In the genomic region with DNA sequence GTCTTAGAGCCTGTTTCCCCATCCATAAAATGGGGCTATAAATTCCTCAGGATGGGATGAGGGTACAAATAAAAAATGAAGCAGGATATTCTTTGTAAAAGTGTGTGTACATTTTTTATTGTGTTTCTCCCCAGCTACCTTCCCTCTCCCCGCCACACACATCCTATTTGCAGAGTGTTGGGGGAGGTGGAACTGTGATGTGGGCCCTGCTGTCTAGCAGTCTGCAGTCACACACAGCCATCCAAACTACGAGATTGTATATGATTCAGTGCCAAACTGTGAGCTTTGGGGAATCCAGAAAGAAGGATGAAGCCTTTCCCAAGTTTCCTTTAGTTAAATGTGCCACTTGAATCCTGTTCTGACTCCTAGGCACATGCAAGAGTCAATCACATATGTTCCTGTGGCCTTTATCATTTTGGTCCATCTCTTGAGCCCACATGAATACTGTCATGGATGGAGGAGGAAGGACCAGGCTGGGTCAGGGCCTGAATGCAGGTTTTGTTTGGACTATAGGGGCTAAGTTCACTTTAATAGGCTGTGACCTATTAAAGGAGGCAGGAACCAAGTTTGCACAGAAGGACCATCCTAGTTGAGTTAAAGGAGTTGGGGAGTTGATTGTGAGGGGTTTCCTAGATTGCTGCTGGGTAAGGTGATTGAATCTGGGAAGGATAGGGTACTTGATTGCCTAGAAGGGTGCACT, we compare ENCODE assay signal across 11 cellular contexts. TPM values are rescaled to one million over a fixed set of nuclear protein-coding genes. Genes with fewer than 3 reads are reported as not detected.
DNase-seq lines count a peak whose midpoint lies in the region; ATAC-seq and TF ChIP-seq lines count a peak whose summit lies in the region.
"Had no signal": no experiment of that assay in that cellular context is flagged by ENCODE, and none has a peak within 500 bp of the region (broad histone marks: within the 10 kb centered on the region; RNA-seq: fewer than 3 reads in every experiment).

No MANE protein-coding gene starts in this region.

- TF ChIP-seq POLR2A in esophagus muscularis mucosa (IDR thresholded peaks at IDR 0.05; ENCODE audit: low read depth) = no peak

- H3K4me1 ChIP-seq in KMS-11 (ENCODE audit: low read depth, poor library complexity, severe bottlenecking) (peaks cover 8% of the 10 kb centered on the region), esophagus muscularis mucosa (peaks cover 7 to 25% (median 19%) of the 10 kb centered on the region in 4 donors), foreskin keratinocyte (no peaks in the 10 kb centered on the region)

- 82% methylated on average over 2 of the region's 2 CpGs for WGBS in esophagus muscularis mucosa

- intact Hi-C loops in activated CD4-positive, alpha-beta memory T cell treated with anti-CD3 and anti-CD28 coated beads for 36 hours (cut with micrococcal nuclease) = loop anchor here (5.0 kb wide), 1 partner anchor 44 kb away; no protein-coding TSS in a partner anchor
- intact Hi-C loops in esophagus muscularis mucosa (cut with DNase I) = loop anchor here (10.0 kb wide), 1 partner anchor 47 kb away; no protein-coding TSS in a partner anchor

- CTCF ChIA-PET in activated CD4-positive, alpha-beta memory T cell treated with anti-CD3 and anti-CD28 coated beads, Interleukin-2, amount 10 ng/mL, durations not matched to agents 7 days and 5 days (lab: Charles Lee) = interaction anchor here (1.0 to 1.4 kb wide), 4 partner anchors 12 to 46 kb away, joined by 3 to 5 read pairs (median 4); no protein-coding TSS in a partner anchor
- CTCF ChIA-PET in activated CD4-positive, alpha-beta memory T cell treated with anti-CD3 and anti-CD28 coated beads for 36 hours (lab: Charles Lee) = interaction anchor here (0.6 to 6.5 kb wide), 6 partner anchors 10 to 63 kb away, joined by 3 to 35 read pairs (median 4); partner anchors contain the start of genes PDZD7 and SFXN3

- H4K20me1 ChIP-seq in KMS-11 (ENCODE audit: insufficient read depth) = no peaks in the 10 kb centered on the region

- POLR2A ChIA-PET in activated CD4-positive, alpha-beta memory T cell treated with anti-CD3 and anti-CD28 coated beads, Interleukin-2, amount 10 ng/mL, durations not matched to agents 7 days and 5 days (lab: Charles Lee) = no interaction called here
- POLR2A ChIA-PET in activated CD4-positive, alpha-beta memory T cell treated with anti-CD3 and anti-CD28 coated beads for 36 hours (lab: Charles Lee) = no interaction called here

- TF ChIP-seq EP300 in esophagus muscularis mucosa (IDR thresholded peaks at IDR 0.05) = no peak

- H3K27ac Mint-ChIP-seq in activated CD4-positive, alpha-beta memory T cell treated with anti-CD3 and anti-CD28 coated beads, Interleukin-2, amount 10 ng/mL, durations not matched to agents 7 days and 5 days = no peak overlapping the region
- no peak overlapping the region for H3K27ac Mint-ChIP-seq in activated CD4-positive, alpha-beta memory T cell treated with anti-CD3 and anti-CD28 coated beads for 36 hours
- no peak overlapping the region for H3K27ac Mint-ChIP-seq in progenitor cell of endocrine pancreas

- H3K9ac ChIP-seq in KMS-11 = no peak overlapping the region

- no peaks in the 10 kb centered on the region for H3K36me3 Mint-ChIP-seq in activated CD4-positive, alpha-beta memory T cell treated with anti-CD3 and anti-CD28 coated beads, Interleukin-2, amount 10 ng/mL, durations not matched to agents 7 days and 5 days (ENCODE audit: low read depth)
- peaks cover under 1% of the 10 kb centered on the region for H3K36me3 Mint-ChIP-seq in activated CD4-positive, alpha-beta memory T cell treated with anti-CD3 and anti-CD28 coated beads for 36 hours
- H3K36me3 Mint-ChIP-seq in progenitor cell of endocrine pancreas (ENCODE audit: insufficient read depth) = no peaks in the 10 kb centered on the region

- no peak overlapping the region for H3K27ac ChIP-seq in KMS-11
- no peak overlapping the region for H3K27ac ChIP-seq in esophagus muscularis mucosa (replicated peaks in 1 of 4)
- no peak overlapping the region for H3K27ac ChIP-seq in foreskin keratinocyte
- H3K27ac ChIP-seq: epithelial cell of prostate, neutrophil had no signal

- H2AFZ ChIP-seq in KMS-11 (ENCODE audit: low read depth) = peak overlapping the region; percentile 59; the same call in 1 of the 2 replicates

- ATAC-seq in HG03378 (IDR thresholded peaks at IDR 0.05; ENCODE audit: unreplicated experiment) (no peak), foreskin keratinocyte (no peak)

- TF ChIP-seq CTCF in KMS-11 (conservative IDR thresholded peaks at IDR 0.05; ENCODE audit: low read depth, low read length) = no peak
- TF ChIP-seq CTCF in esophagus muscularis mucosa (IDR thresholded peaks at IDR 0.05) = no peak
- no peak for TF ChIP-seq CTCF in progenitor cell of endocrine pancreas (IDR thresholded peaks at IDR 0.05; ENCODE audit: unreplicated experiment)
- TF ChIP-seq CTCF in foreskin keratinocyte (conservative IDR thresholded peaks at IDR 0.05) = no peak

- H3K4me3 ChIP-seq in KMS-11 (IDR thresholded peaks at IDR 0.05; ENCODE audit: insufficient read depth, low read depth, low read length) (no peak overlapping the region), esophagus muscularis mucosa (no peak overlapping the region)

- no peak for DNase-seq in activated CD4-positive, alpha-beta memory T cell treated with anti-CD3 and anti-CD28 coated beads, Interleukin-2, amount 10 ng/mL, durations not matched to agents 7 days and 5 days
- DNase-seq in activated CD4-positive, alpha-beta memory T cell treated with anti-CD3 and anti-CD28 coated beads for 36 hours = no peak
- DNase-seq in esophagus muscularis mucosa (ENCODE audit: extremely low spot score) (peak; percentile 4), progenitor cell of endocrine pancreas (ENCODE audit: low spot score, unreplicated experiment) (no peak), foreskin keratinocyte (no peak), ureter (ENCODE audit: low spot score) (no peak)
- DNase-seq: NCI-H1694 treated with DMSO at 0.1 percent for 48 hours had no signal

- H3K36me3 ChIP-seq in KMS-11 (ENCODE audit: insufficient read depth) = no peaks in the 10 kb centered on the region
- peaks cover under 1 to 31% (median 19%) of the 10 kb centered on the region in 4 donors for H3K36me3 ChIP-seq in esophagus muscularis mucosa

- H3K27me3 ChIP-seq in KMS-11 (ENCODE audit: insufficient read depth, low read depth) (no peaks in the 10 kb centered on the region), esophagus muscularis mucosa (peaks cover 0 to 5% (median 0%) of the 10 kb centered on the region in 4 donors), foreskin keratinocyte (peaks cover 6% of the 10 kb centered on the region)

- H3K4me1 Mint-ChIP-seq in activated CD4-positive, alpha-beta memory T cell treated with anti-CD3 and anti-CD28 coated beads, Interleukin-2, amount 10 ng/mL, durations not matched to agents 7 days and 5 days = peaks cover 11% of the 10 kb centered on the region
- peaks cover 8% of the 10 kb centered on the region for H3K4me1 Mint-ChIP-seq in activated CD4-positive, alpha-beta memory T cell treated with anti-CD3 and anti-CD28 coated beads for 36 hours (ENCODE audit: low read depth)
- H3K4me1 Mint-ChIP-seq in progenitor cell of endocrine pancreas (ENCODE audit: low read depth) = peaks cover 31% of the 10 kb centered on the region

- no peak overlapping the region for H3K4me2 ChIP-seq in KMS-11

- no peaks in the 10 kb centered on the region for H3K79me2 ChIP-seq in KMS-11 (ENCODE audit: insufficient read depth, low read depth)

- no peaks in the 10 kb centered on the region for H3K9me3 Mint-ChIP-seq in activated CD4-positive, alpha-beta memory T cell treated with anti-CD3 and anti-CD28 coated beads, Interleukin-2, amount 10 ng/mL, durations not matched to agents 7 days and 5 days
- no peaks in the 10 kb centered on the region for H3K9me3 Mint-ChIP-seq in activated CD4-positive, alpha-beta memory T cell treated with anti-CD3 and anti-CD28 coated beads for 36 hours
- no peaks in the 10 kb centered on the region for H3K9me3 Mint-ChIP-seq in progenitor cell of endocrine pancreas (ENCODE audit: low read depth)

- no peaks in the 10 kb centered on the region for H3K27me3 Mint-ChIP-seq in activated CD4-positive, alpha-beta memory T cell treated with anti-CD3 and anti-CD28 coated beads, Interleukin-2, amount 10 ng/mL, durations not matched to agents 7 days and 5 days
- no peaks in the 10 kb centered on the region for H3K27me3 Mint-ChIP-seq in activated CD4-positive, alpha-beta memory T cell treated with anti-CD3 and anti-CD28 coated beads for 36 hours
- H3K27me3 Mint-ChIP-seq in progenitor cell of endocrine pancreas = no peaks in the 10 kb centered on the region

- H3K9me3 ChIP-seq in esophagus muscularis mucosa = no peaks in the 10 kb centered on the region
- H3K9me3 ChIP-seq: neutrophil had no signal

- peak overlapping the region; percentile 34 for H3K4me3 Mint-ChIP-seq in activated CD4-positive, alpha-beta memory T cell treated with anti-CD3 and anti-CD28 coated beads, Interleukin-2, amount 10 ng/mL, durations not matched to agents 7 days and 5 days
- no peak overlapping the region for H3K4me3 Mint-ChIP-seq in activated CD4-positive, alpha-beta memory T cell treated with anti-CD3 and anti-CD28 coated beads for 36 hours
- H3K4me3 Mint-ChIP-seq in progenitor cell of endocrine pancreas (ENCODE audit: low read depth) = peak overlapping the region; percentile 79

RNA-seq across cellular contexts. Expression of gene SEMA4G, which starts 1.1 kb away (rescaled TPM):
- total RNA-seq in activated CD4-positive, alpha-beta memory T cell treated with anti-CD3 and anti-CD28 coated beads, Interleukin-2, amount 10 ng/mL, durations not matched to agents 7 days and 5 days = under 1 TPM; 0.68 to 0.98 TPM
- total RNA-seq in activated CD4-positive, alpha-beta memory T cell treated with anti-CD3 and anti-CD28 coated beads for 36 hours = under 1 TPM; 0.58 to 0.74 TPM
- total RNA-seq in esophagus muscularis mucosa (1 to 10 TPM in 3 of 4 donors, under 1 TPM in 1; 0.66 to 2.5 (median 1.4) TPM), progenitor cell of endocrine pancreas (57.1 and 62.3 TPM in 2 replicates), foreskin keratinocyte (0.99 and 1.1 TPM in 2 replicates), ureter (5.0 TPM)
- 0.96 and 1.1 TPM in 2 replicates for polyA plus RNA-seq in foreskin keratinocyte

RNA-seq across cellular contexts. Expression of gene MRPL43, which starts 19.1 kb away (rescaled TPM):
- 10 to 100 TPM; 47.8 to 49.3 TPM for total RNA-seq in activated CD4-positive, alpha-beta memory T cell treated with anti-CD3 and anti-CD28 coated beads, Interleukin-2, amount 10 ng/mL, durations not matched to agents 7 days and 5 days
- total RNA-seq in activated CD4-positive, alpha-beta memory T cell treated with anti-CD3 and anti-CD28 coated beads for 36 hours = 10 to 100 TPM; 47.0 to 50.1 TPM
- 10 to 100 TPM; 54.4 to 98.8 (median 82.4) TPM for total RNA-seq in esophagus muscularis mucosa
- 70.7 and 72.4 TPM in 2 replicates for total RNA-seq in progenitor cell of endocrine pancreas
- total RNA-seq in foreskin keratinocyte = 81.4 and 88.5 TPM in 2 replicates
- polyA plus RNA-seq in foreskin keratinocyte = 107 and 114 TPM in 2 replicates
- total RNA-seq in ureter = 74.7 TPM

RNA-seq across cellular contexts. Expression of gene TWNK, which starts 19.2 kb away (rescaled TPM):
- 1 to 10 TPM; 6.4 to 7.1 TPM for total RNA-seq in activated CD4-positive, alpha-beta memory T cell treated with anti-CD3 and anti-CD28 coated beads, Interleukin-2, amount 10 ng/mL, durations not matched to agents 7 days and 5 days
- 10 to 100 TPM; 12.8 to 14.0 TPM for total RNA-seq in activated CD4-positive, alpha-beta memory T cell treated with anti-CD3 and anti-CD28 coated beads for 36 hours
- total RNA-seq in esophagus muscularis mucosa (10 to 100 TPM in 2 of 4 donors, 1 to 10 TPM in 2; 3.7 to 11.1 (median 9.0) TPM), progenitor cell of endocrine pancreas (12.8 and 13.3 TPM in 2 replicates), foreskin keratinocyte (15.8 and 17.2 TPM in 2 replicates), ureter (13.7 TPM)
- 11.6 and 13.8 TPM in 2 replicates for polyA plus RNA-seq in foreskin keratinocyte

RNA-seq across cellular contexts. Expression of gene LZTS2, which starts 31.4 kb away (rescaled TPM):
- 10 to 100 TPM; 17.3 to 18.5 TPM for total RNA-seq in activated CD4-positive, alpha-beta memory T cell treated with anti-CD3 and anti-CD28 coated beads, Interleukin-2, amount 10 ng/mL, durations not matched to agents 7 days and 5 days
- 10 to 100 TPM; 12.0 to 12.5 TPM for total RNA-seq in activated CD4-positive, alpha-beta memory T cell treated with anti-CD3 and anti-CD28 coated beads for 36 hours
- 100 to 1,000 TPM in 3 of 4 donors, 10 to 100 TPM in 1; 90.5 to 209 (median 162) TPM for total RNA-seq in esophagus muscularis mucosa
- total RNA-seq in progenitor cell of endocrine pancreas = 81.1 and 83.2 TPM in 2 replicates
- 38.0 and 39.8 TPM in 2 replicates for total RNA-seq in foreskin keratinocyte
- polyA plus RNA-seq in foreskin keratinocyte = 30.5 and 30.9 TPM in 2 replicates
- 63.6 TPM for total RNA-seq in ureter

RNA-seq across cellular contexts. Expression of gene SLF2, which starts 55.4 kb away (rescaled TPM):
- total RNA-seq in activated CD4-positive, alpha-beta memory T cell treated with anti-CD3 and anti-CD28 coated beads, Interleukin-2, amount 10 ng/mL, durations not matched to agents 7 days and 5 days = 10 to 100 TPM; 34.9 to 37.2 TPM
- total RNA-seq in activated CD4-positive, alpha-beta memory T cell treated with anti-CD3 and anti-CD28 coated beads for 36 hours = 10 to 100 TPM; 33.9 to 35.9 TPM
- total RNA-seq in esophagus muscularis mucosa = 10 to 100 TPM; 19.1 to 34.1 (median 20.8) TPM
- total RNA-seq in progenitor cell of endocrine pancreas = 29.9 and 31.8 TPM in 2 replicates
- 17.7 and 19.3 TPM in 2 replicates for total RNA-seq in foreskin keratinocyte
- 2.8 and 3.9 TPM in 2 replicates for polyA plus RNA-seq in foreskin keratinocyte
- total RNA-seq in ureter = 40.0 TPM
